Comparison of ENCODE assay signal across 19 cellular contexts in genomic region chr10:7093368-7093767, GRCh38.
DNase-seq lines count a peak whose midpoint lies in the region; ATAC-seq, FAIRE-seq and TF ChIP-seq lines count a peak whose summit lies in the region.
"Had no signal": no experiment of that assay in that cellular context is flagged by ENCODE, and none has a peak within 500 bp of the region (broad histone marks: within the 10 kb centered on the region; RNA-seq: fewer than 3 reads in every experiment).

No MANE protein-coding gene starts in this region.

- H3K4me1 ChIP-seq in A549 (no peaks in the 10 kb centered on the region), K562 (replicated peaks in 1 of 2; ENCODE audit: control insufficient read depth in 2 of 2, insufficient read depth in 2 of 2, low read length in 2 of 2) (no peaks in the 10 kb centered on the region)
- peaks cover 0 to 71% (median 56%) of the 10 kb centered on the region in 10 experiments; a peak in 16 of 20 replicates for H3K4me1 ChIP-seq in BLaER1 treated with 17β-estradiol and CSF1 and Interleukin-3, amounts not matched to agents 10 nM and 100 nM

- H4K20me1 ChIP-seq in BLaER1 treated with 17β-estradiol and CSF1 and Interleukin-3, amounts not matched to agents 10 nM and 100 nM, result no peaks in the 10 kb centered on the region
- no peaks in the 10 kb centered on the region for H4K20me1 ChIP-seq in K562 (replicated peaks; ENCODE audit: control insufficient read depth, insufficient read depth, low read length)

- H3K4me2 ChIP-seq in A549 (no peak overlapping the region), K562 (ENCODE audit: insufficient read depth, low read length) (no peak overlapping the region)
- peak overlapping the region in 8 of 11 experiments; percentile 35 to 65 (median 56); a peak in 16 of 22 replicates for H3K4me2 ChIP-seq in BLaER1 treated with 17β-estradiol and CSF1 and Interleukin-3, amounts not matched to agents 10 nM and 100 nM

- no peak for TF ChIP-seq RAD21 in A549 (conservative IDR thresholded peaks at IDR 0.05 in 1 of 2, IDR thresholded peaks at IDR 0.05 in 1 of 2)
- TF ChIP-seq RAD21 in K562 (CRISPR knock-in tag; conservative IDR thresholded peaks at IDR 0.05 in 1 of 2, IDR thresholded peaks at IDR 0.05 in 1 of 2), result no peak

- ATAC-seq in A549, result no peak
- no peak for ATAC-seq in K562

- H3K79me2 ChIP-seq in K562 (ENCODE audit: control insufficient read depth, insufficient read depth, low read length), result no peaks in the 10 kb centered on the region

- TF ChIP-seq CTCF in A549 (IDR thresholded peaks at IDR 0.05) (no peak), K562 (IDR thresholded peaks at IDR 0.05 in 2 of 3, conservative IDR thresholded peaks at IDR 0.05 in 1 of 3; ENCODE audit: insufficient read depth in 2 of 3, low read depth in 1 of 3, low read length in 3 of 3) (no peak), RWPE1 (conservative IDR thresholded peaks at IDR 0.05; ENCODE audit: low read depth) (no peak)

- H3K9me3 ChIP-seq in A549 (no peaks in the 10 kb centered on the region), K562 (replicated peaks; ENCODE audit: control insufficient read depth, insufficient read depth, low read depth, low read length) (no peaks in the 10 kb centered on the region)
- H3K9me3 ChIP-seq in BLaER1 treated with 17β-estradiol and CSF1 and Interleukin-3, amounts not matched to agents 10 nM and 100 nM (replicated peaks in 1 of 11), result peaks cover 6 to 34% (median 18%) of the 10 kb centered on the region in 11 experiments; a peak in 20 of 22 replicates

- CTCF ChIA-PET in A549 (lab: Yijun Ruan, JAX), result interaction anchor here (1.3 kb wide), 1 partner anchor 11 kb away, joined by 4 read pairs; no protein-coding TSS in a partner anchor
- CTCF ChIA-PET in K562 (lab: Yijun Ruan, JAX; ENCODE audit: low intra/inter-chr PET ratio), result no interaction called here
- CTCF ChIA-PET in RWPE1 (lab: Yijun Ruan, JAX), result interaction anchor here (1.4 kb wide), 1 partner anchor 173 kb away, joined by 4 read pairs; no protein-coding TSS in a partner anchor

- H3K9me1 ChIP-seq in K562 (ENCODE audit: control insufficient read depth, insufficient read depth, low read length), result no peaks in the 10 kb centered on the region

- POLR2A ChIA-PET in A549 (lab: Yijun Ruan, JAX), result no interaction called here
- POLR2A ChIA-PET in K562 (lab: Yijun Ruan, JAX), result interaction anchor here (1.3 to 1.4 kb wide), 2 partner anchors 9 kb away, joined by 3 to 5 read pairs; no protein-coding TSS in a partner anchor
- POLR2A ChIA-PET in RWPE1 (lab: Yijun Ruan, JAX; ENCODE audit: low non-redundant PET), result no interaction called here

- TF ChIP-seq EP300 in A549 (IDR thresholded peaks at IDR 0.05) (no peak), K562 (IDR thresholded peaks at IDR 0.05; ENCODE audit: low read length) (no peak)

- H3K27me3 ChIP-seq in BLaER1 treated with 17β-estradiol and CSF1 and Interleukin-3, amounts not matched to agents 10 nM and 100 nM, result no peaks in the 10 kb centered on the region
- H3K27me3 ChIP-seq in K562 (ENCODE audit: control insufficient read depth in 2 of 2, insufficient read depth in 2 of 2, low read length in 2 of 2), result peaks cover 0 to under 1% of the 10 kb centered on the region in 2 experiments; a peak in 1 of 5 replicates

- intact Hi-C loops in K562 (cut with micrococcal nuclease), result no loop called here

- H2AFZ ChIP-seq in K562 (ENCODE audit: low read depth, low read length), result no peak overlapping the region

- FAIRE-seq in A549 (lab: Jason Lieb, UNC), result no peak
- FAIRE-seq in K562 (lab: Jason Lieb, UNC), result no peak
- FAIRE-seq: GM12891, GM18507 had no signal

- H3K36me3 ChIP-seq in BLaER1 treated with 17β-estradiol and CSF1 and Interleukin-3, amounts not matched to agents 10 nM and 100 nM, result peaks cover 0 to 4% (median 0%) of the 10 kb centered on the region in 11 experiments; a peak in 1 of 22 replicates
- no peaks in the 10 kb centered on the region for H3K36me3 ChIP-seq in K562 (ENCODE audit: control insufficient read depth, insufficient read depth, low read length)

- TF ChIP-seq POLR2A in A549 (IDR thresholded peaks at IDR 0.05; ENCODE audit: low read length), result no peak
- no peak for TF ChIP-seq POLR2A in K562 (conservative IDR thresholded peaks at IDR 0.05)

- no peak overlapping the region for H3K4me3 ChIP-seq in A549
- no peak overlapping the region for H3K4me3 ChIP-seq in BLaER1 treated with 17β-estradiol and CSF1 and Interleukin-3, amounts not matched to agents 10 nM and 100 nM
- H3K4me3 ChIP-seq in K562, result no peak overlapping the region

- BruUV-seq in K562 (replicated peaks; lab: Mats Ljungman, UMichigan), result no TSS peak

- in situ Hi-C loops in K562 (cut with MboI), result no loop called here

- WGBS in A549 (ENCODE audit: missing lambda C conversion rate), result 50% methylated on average over 5 of the region's 5 CpGs
- 27% methylated on average over 5 of the region's 5 CpGs for WGBS in K562 (ENCODE audit: insufficient coverage, low coverage, missing lambda C conversion rate)

- H3K9ac ChIP-seq in BLaER1 treated with 17β-estradiol and CSF1 and Interleukin-3, amounts not matched to agents 10 nM and 100 nM, result no peak overlapping the region
- H3K9ac ChIP-seq in K562 (ENCODE audit: insufficient read depth in 1 of 2, low read depth in 2 of 2, low read length in 2 of 2), result no peak overlapping the region

- H3K27ac ChIP-seq in A549 (no peak overlapping the region), K562 (ENCODE audit: extremely low read depth, low read depth, low read length) (no peak overlapping the region), RWPE1 (no peak overlapping the region)
- H3K27ac ChIP-seq in BLaER1 treated with 17β-estradiol and CSF1 and Interleukin-3, amounts not matched to agents 10 nM and 100 nM, result peak overlapping the region in 8 of 11 experiments; percentile 38 to 88 (median 61); a peak in 10 of 22 replicates

- DNase-seq in A549 (ENCODE audit: low read depth in 1 of 2, low spot score in 1 of 2), result no peak
- no peak for DNase-seq in K562 (ENCODE audit: extremely low read depth in 1 of 4, low spot score in 3 of 4)
- DNase-seq in RWPE1 (ENCODE audit: low spot score), result no peak
- DNase-seq in iPS-NIHi11 (ENCODE audit: low spot score), result no peak
- no peak for DNase-seq in COLO668 (lab: John Stamatoyannopoulos, UW; ENCODE audit: unreplicated experiment)
- DNase-seq: 8988T; Calu3; CD4-positive, alpha-beta T cell; CD8-positive, alpha-beta memory T cell; COR-L47; DMS53; DMS79 treated with DMSO at 0.1 percent for 48 hours; GF-D8; GOT3; H7; HCEC 1CT had no signal

TF ChIP-seq in A549, 52 proteins besides CTCF, POLR2A, EP300 and RAD21:
- TF ChIP-seq TP53 (CRISPR knock-in tag; IDR thresholded peaks at IDR 0.05), result no peak
- TF ChIP-seq MAFK (IDR thresholded peaks at IDR 0.05; ENCODE audit: partially characterized antibody), result peak; percentile 71

TF ChIP-seq in K562, 482 proteins besides CTCF, POLR2A, EP300 and RAD21 (continues in another document):
- TF ChIP-seq MAFG (tag; conservative IDR thresholded peaks at IDR 0.05) (0 out of 2 replicates have a peak, but pooled peaks have one; percentile 19), ZNF354B (CRISPR knock-in tag; IDR thresholded peaks at IDR 0.05) (no peak), TEAD2 (tag; IDR thresholded peaks at IDR 0.05) (no peak), HMG20A (CRISPR knock-in tag; conservative IDR thresholded peaks at IDR 0.05) (no peak), SMARCA4 (IDR thresholded peaks at IDR 0.05) (no peak), ZNF316 (IDR thresholded peaks at IDR 0.05) (peak; percentile 69), FOXM1 (IDR thresholded peaks at IDR 0.05; ENCODE audit: low read depth) (no peak), FOXM1 (CRISPR knock-in tag; IDR thresholded peaks at IDR 0.05; ENCODE audit: low read depth) (no peak), THAP12 (CRISPR knock-in tag; IDR thresholded peaks at IDR 0.05) (no peak), ZNF551 (CRISPR knock-in tag; IDR thresholded peaks at IDR 0.05) (no peak), CBX2 (IDR thresholded peaks at IDR 0.05; ENCODE audit: insufficient read depth, low read length, poor library complexity, severe bottlenecking) (no peak), ZBTB17 (CRISPR knock-in tag; IDR thresholded peaks at IDR 0.05) (no peak), ZNF134 (CRISPR knock-in tag; conservative IDR thresholded peaks at IDR 0.05) (no peak), DLX4 (CRISPR knock-in tag; IDR thresholded peaks at IDR 0.05) (no peak)

Comparison
In these comparisons a context has a peak if more than half of its experiments do, and no peak if none do; other contexts are left out.
1. H3K27ac ChIP-seq: peak in BLaER1 treated with 17β-estradiol and CSF1 and Interleukin-3, amounts not matched to agents 10 nM and 100 nM (8 of 11); none in A549 (0 of 2), K562 (single experiment) and RWPE1 (single experiment).
2. H3K4me2 ChIP-seq: peak in BLaER1 treated with 17β-estradiol and CSF1 and Interleukin-3, amounts not matched to agents 10 nM and 100 nM (8 of 11); none in A549 (single experiment) and K562 (single experiment).
3. Of the 35 proteins assayed by ChIP-seq in both K562 and A549: peak only in K562: none; only in A549: MAFK; in both: none; in neither: 34.